In the genomic region with DNA sequence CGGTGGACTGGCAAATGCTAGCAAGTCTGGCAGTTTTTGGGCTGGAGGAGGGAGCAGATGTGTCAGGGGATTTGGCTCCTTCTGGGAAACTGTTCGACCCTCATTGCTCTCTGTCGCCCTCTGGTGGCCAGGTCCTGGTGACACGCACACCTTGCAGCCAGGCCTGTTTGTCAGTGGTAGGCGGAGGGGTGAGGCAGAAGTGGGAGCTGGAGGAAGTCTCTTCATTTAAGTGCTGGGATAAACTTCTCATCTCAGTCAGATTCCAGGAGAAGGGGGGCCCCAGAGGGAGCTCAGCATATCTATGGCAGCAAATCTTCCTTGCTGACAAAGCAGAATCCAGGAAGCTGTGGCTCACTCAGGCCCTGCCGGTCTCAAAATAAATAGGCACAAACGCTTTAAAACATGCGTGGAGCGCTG, we compare ENCODE assay signal across 8 cellular contexts.
DNase-seq lines count a peak whose midpoint lies in the region; ATAC-seq, FAIRE-seq and TF ChIP-seq lines count a peak whose summit lies in the region.

No MANE protein-coding gene starts in this region.

- peaks cover 5% of the 10 kb centered on the region for H3K27me3 ChIP-seq in astrocyte (ENCODE audit: insufficient read depth, low read length)

- H4K20me1 ChIP-seq in astrocyte (ENCODE audit: insufficient read depth, low read length), result no peaks in the 10 kb centered on the region

- no peaks in the 10 kb centered on the region for H3K4me1 ChIP-seq in astrocyte (ENCODE audit: insufficient read depth, low read length)

- no peaks in the 10 kb centered on the region for H3K36me3 Mint-ChIP-seq in astrocyte (ENCODE audit: low read depth, unreplicated experiment)

- DNase-seq in NCI-H1105 treated with DMSO at 0.1 percent for 48 hours (lab: John Stamatoyannopoulos, UW) (peak; percentile 43), T-helper 1 cell (peak; percentile 38 to 79 (median 66)), astrocyte (ENCODE audit: low read depth) (peak; percentile 33), hypothalamus (lab: John Stamatoyannopoulos, UW) (peak in 49 of 51 donors; percentile 16 to 87 (median 64)), skeletal muscle cell (ENCODE audit: low read depth) (peak; percentile 19)

- H3K79me2 ChIP-seq in astrocyte (ENCODE audit: insufficient read depth, low read length), result no peaks in the 10 kb centered on the region

- H3K9ac ChIP-seq in astrocyte (ENCODE audit: low read length), result no peak overlapping the region

- no peaks in the 10 kb centered on the region for H3K36me3 ChIP-seq in astrocyte (ENCODE audit: insufficient read depth, low read length)

- H2AFZ ChIP-seq in astrocyte (ENCODE audit: low read depth, low read length), result no peak overlapping the region

- peak overlapping the region; percentile 27 for H3K4me3 Mint-ChIP-seq in astrocyte (ENCODE audit: unreplicated experiment)

- peaks cover 5% of the 10 kb centered on the region for H3K9me3 Mint-ChIP-seq in astrocyte (ENCODE audit: unreplicated experiment)

- no peak overlapping the region for H3K27ac Mint-ChIP-seq in astrocyte (ENCODE audit: unreplicated experiment)

- peak; percentile 69 for TF ChIP-seq CTCF in GM12801 (IDR thresholded peaks at IDR 0.05; ENCODE audit: extremely low read depth, insufficient read length)
- peak; percentile 92 for TF ChIP-seq CTCF in astrocyte (IDR thresholded peaks at IDR 0.05; ENCODE audit: insufficient read depth, low read depth, low read length)

- peak; percentile 85 for ATAC-seq in HG02571 (IDR thresholded peaks at IDR 0.05; ENCODE audit: unreplicated experiment)
- no peak for ATAC-seq in HG03135 (IDR thresholded peaks at IDR 0.05; ENCODE audit: unreplicated experiment)

- peaks cover 37% of the 10 kb centered on the region for H3K27me3 Mint-ChIP-seq in astrocyte (ENCODE audit: low read depth, unreplicated experiment)

- FAIRE-seq in astrocyte (lab: Jason Lieb, UNC), result no peak

- H3K4me1 Mint-ChIP-seq in astrocyte (ENCODE audit: low read depth, unreplicated experiment), result peaks cover 7% of the 10 kb centered on the region

- H3K4me3 ChIP-seq in astrocyte (ENCODE audit: insufficient read depth, low read depth, low read length), result no peak overlapping the region
- H3K4me3 ChIP-seq in skeletal muscle cell (ENCODE audit: low read depth, low read length), result no peak overlapping the region

- no peak overlapping the region for H3K4me2 ChIP-seq in astrocyte (ENCODE audit: low read length)

- H3K27ac ChIP-seq in astrocyte (ENCODE audit: low read depth, low read length), result no peak overlapping the region

- H3K9me3 ChIP-seq in astrocyte (ENCODE audit: insufficient read depth, low read depth, low read length), result no peaks in the 10 kb centered on the region
